In genomic region chr13:40981949-40982348, GRCh38 we compare ENCODE assay signal across 11 cellular contexts. TPM values are rescaled to one million over a fixed set of nuclear protein-coding genes. Genes with fewer than 3 reads are reported as not detected.
DNase-seq lines count a peak whose midpoint lies in the region; ATAC-seq and TF ChIP-seq lines count a peak whose summit lies in the region.
"Had no signal": no experiment of that assay in that cellular context is flagged by ENCODE, and none has a peak within 500 bp of the region (broad histone marks: within the 10 kb centered on the region; RNA-seq: fewer than 3 reads in every experiment).

No MANE protein-coding gene starts in this region.

- POLR2A ChIA-PET in HEK293T (lab: Yijun Ruan, JAX) = no interaction called here

- H3K4me3 ChIP-seq in left ventricle myocardium inferior (peak overlapping the region; percentile 58), ascending aorta (peak overlapping the region; percentile 25 to 41), mucosa of rectum (ENCODE audit: low read length in 2 of 2) (peak overlapping the region; percentile 20 to 51), upper lobe of right lung (peak overlapping the region; percentile 44)

- DNase-seq in left ventricle myocardium inferior (no peak), left ventricle myocardium superior (no peak), ascending aorta (ENCODE audit: low spot score in 2 of 2) (no peak), upper lobe of right lung (no peak), GM19238 (ENCODE audit: insufficient read length, low spot score) (no peak), HEK293T (ENCODE audit: extremely low spot score) (no peak)
- DNase-seq: activated effector memory CD4-positive, alpha-beta T cell treated with Interleukin-2 at 50 U/mL for 16 hours; NCI-H1105 had no signal

- H3K9ac ChIP-seq in mucosa of rectum (ENCODE audit: low read depth in 1 of 2, low read length in 2 of 2) = peak overlapping the region; percentile 57 to 66

- ATAC-seq in left ventricle myocardium superior = no peak
- ATAC-seq in upper lobe of right lung = no peak
- ATAC-seq in GM18498 (IDR thresholded peaks at IDR 0.05; ENCODE audit: unreplicated experiment) = no peak

- H3K4me1 ChIP-seq in left ventricle myocardium inferior (peaks cover 100% of the 10 kb centered on the region), ascending aorta (peaks cover 7 to 21% of the 10 kb centered on the region in 2 donors), mucosa of rectum (ENCODE audit: control insufficient read depth in 2 of 2, insufficient read depth in 2 of 2, low read length in 2 of 2) (peaks cover 22 to 41% of the 10 kb centered on the region in 2 donors), upper lobe of right lung (peaks cover 64% of the 10 kb centered on the region)

- intact Hi-C loops in left ventricle myocardium inferior (cut with micrococcal nuclease) (no loop called here), left ventricle myocardium superior (cut with micrococcal nuclease) (no loop called here), ascending aorta (cut with DNase I) (loop anchor here (2.0 to 5.0 kb wide), 2 partner anchors 79 to 1055 kb away; partner anchors contain the start of gene WBP4), upper lobe of right lung (cut with DNase I) (no loop called here)

- H3K27ac ChIP-seq in left ventricle myocardium inferior (replicated peaks) (peak overlapping the region; percentile 86), ascending aorta (peak overlapping the region; percentile 73 to 75), mucosa of rectum (ENCODE audit: low read depth in 2 of 2, low read length in 2 of 2) (peak overlapping the region; percentile 53 to 83), upper lobe of right lung (peak overlapping the region; percentile 89)
- H3K27ac ChIP-seq: C4-2B had no signal

- H3K36me3 ChIP-seq in left ventricle myocardium inferior (no peaks in the 10 kb centered on the region), ascending aorta (no peaks in the 10 kb centered on the region), mucosa of rectum (ENCODE audit: control insufficient read depth in 2 of 2, insufficient read depth in 2 of 2, low read length in 2 of 2) (peaks cover 0 to 3% of the 10 kb centered on the region in 2 donors), upper lobe of right lung (no peaks in the 10 kb centered on the region)

- H3K9me3 ChIP-seq in left ventricle myocardium inferior (replicated peaks) = no peaks in the 10 kb centered on the region
- no peaks in the 10 kb centered on the region for H3K9me3 ChIP-seq in ascending aorta
- H3K9me3 ChIP-seq in mucosa of rectum (ENCODE audit: control insufficient read depth in 2 of 2, low read length in 2 of 2) = no peaks in the 10 kb centered on the region
- H3K9me3 ChIP-seq in upper lobe of right lung = no peaks in the 10 kb centered on the region

- no peak for TF ChIP-seq CTCF in left ventricle myocardium inferior (IDR thresholded peaks at IDR 0.05; ENCODE audit: borderline replicate concordance)
- no peak for TF ChIP-seq CTCF in ascending aorta (IDR thresholded peaks at IDR 0.05)
- no peak for TF ChIP-seq CTCF in upper lobe of right lung (IDR thresholded peaks at IDR 0.05)

- CTCF ChIA-PET in HEK293T (lab: Yijun Ruan, JAX) = no interaction called here

- H3K27me3 ChIP-seq in left ventricle myocardium inferior (ENCODE audit: low read depth) = no peaks in the 10 kb centered on the region
- H3K27me3 ChIP-seq in ascending aorta = no peaks in the 10 kb centered on the region
- H3K27me3 ChIP-seq in mucosa of rectum (ENCODE audit: control insufficient read depth in 2 of 2, insufficient read depth in 2 of 2, low read length in 2 of 2) = no peaks in the 10 kb centered on the region
- H3K27me3 ChIP-seq in upper lobe of right lung = no peaks in the 10 kb centered on the region

TF ChIP-seq in HEK293T, 16 proteins besides CTCF, POLR2A, EP300 and RAD21:
- no peak for TF ChIP-seq ARNT (IDR thresholded peaks at IDR 0.05)
- TF ChIP-seq NFRKB (IDR thresholded peaks at IDR 0.05) = no peak
- TF ChIP-seq FOXK2 (IDR thresholded peaks at IDR 0.05) = no peak
- no peak for TF ChIP-seq LEF1 (IDR thresholded peaks at IDR 0.05; ENCODE audit: borderline replicate concordance)
- TF ChIP-seq SUZ12 (IDR thresholded peaks at IDR 0.05) = no peak
- TF ChIP-seq ELF4 (IDR thresholded peaks at IDR 0.05) = no peak

RNA-seq across cellular contexts. Expression of gene ELF1, which starts 37.2 kb away (rescaled TPM):
- 31.1 TPM for total RNA-seq in left ventricle myocardium inferior
- 33.3 TPM for total RNA-seq in left ventricle myocardium superior
- total RNA-seq in ascending aorta = 105 TPM
- 81.5 TPM for total RNA-seq in upper lobe of right lung
